8 cellular contexts compared by ENCODE assay signal in genomic region chr7:129188892-129189660, GRCh38. TPM values are rescaled to one million over a fixed set of nuclear protein-coding genes. Genes with fewer than 3 reads are reported as not detected.
DNase-seq lines count a peak whose midpoint lies in the region; ATAC-seq and TF ChIP-seq lines count a peak whose summit lies in the region.

No MANE protein-coding gene starts in this region.

- H3K27ac ChIP-seq in A673 (ENCODE audit: low read depth, low read length, poor library complexity, severe bottlenecking) (peak overlapping the region; percentile 94), iPS-18a (ENCODE audit: low read length) (peak overlapping the region; percentile 13), smooth muscle cell (ENCODE audit: low read depth) (no peak overlapping the region)

- H3K79me2 ChIP-seq in smooth muscle cell (ENCODE audit: low read depth), result peaks cover 49% of the 10 kb centered on the region

- peaks cover 43% of the 10 kb centered on the region for H4K20me1 ChIP-seq in smooth muscle cell (ENCODE audit: low read depth)

- H3K4me2 ChIP-seq in smooth muscle cell, result peak overlapping the region; percentile 93

- H3K4me1 ChIP-seq in A673 (ENCODE audit: insufficient read depth, low read length, poor library complexity, severe bottlenecking), result peaks cover 11% of the 10 kb centered on the region
- peaks cover 12% of the 10 kb centered on the region for H3K4me1 ChIP-seq in iPS-18a (ENCODE audit: control insufficient read depth, low read depth, low read length)
- peaks cover 21% of the 10 kb centered on the region for H3K4me1 ChIP-seq in smooth muscle cell (ENCODE audit: low read depth)

- POLR2A ChIA-PET in A673 (lab: Charles Lee; ENCODE audit: low non-redundant PET), result interaction anchor here (0.7 kb wide), 1 partner anchor 73 kb away, joined by 10 read pairs; no protein-coding TSS in a partner anchor

- H3K36me3 Mint-ChIP-seq in activated naive CD4-positive, alpha-beta T cell treated with anti-CD3 and anti-CD28 coated beads, Interleukin-2, amount 50 U/mL, for 72 hours, result peaks cover 5 to 11% of the 10 kb centered on the region in 2 donors

- CTCF ChIA-PET in A673 (lab: Charles Lee), result interaction anchor here (0.7 kb wide), 1 partner anchor 100 kb away, joined by 5 read pairs; no protein-coding TSS in a partner anchor

- peak overlapping the region; percentile 98 for H2AFZ ChIP-seq in smooth muscle cell (ENCODE audit: low read depth)

- H3K36me3 ChIP-seq in A673 (ENCODE audit: insufficient read depth, low read length, poor library complexity, severe bottlenecking) (no peaks in the 10 kb centered on the region), iPS-18a (ENCODE audit: control insufficient read depth, low read depth, low read length) (no peaks in the 10 kb centered on the region), smooth muscle cell (ENCODE audit: low read depth) (no peaks in the 10 kb centered on the region)

- no TSS peak for BruUV-seq in A673 (replicated peaks; lab: Mats Ljungman, UMichigan)

- H3K27ac Mint-ChIP-seq in activated naive CD4-positive, alpha-beta T cell treated with anti-CD3 and anti-CD28 coated beads, Interleukin-2, amount 50 U/mL, for 72 hours, result no peak overlapping the region

- H3F3A ChIP-seq in smooth muscle cell (ENCODE audit: low read depth), result peaks cover 6% of the 10 kb centered on the region

- no peaks in the 10 kb centered on the region for H3K9me3 Mint-ChIP-seq in activated naive CD4-positive, alpha-beta T cell treated with anti-CD3 and anti-CD28 coated beads, Interleukin-2, amount 50 U/mL, for 72 hours

- H3K9me3 ChIP-seq in A673 (ENCODE audit: low read depth, low read length, poor library complexity, severe bottlenecking), result no peaks in the 10 kb centered on the region
- no peaks in the 10 kb centered on the region for H3K9me3 ChIP-seq in iPS-18a (ENCODE audit: control insufficient read depth, low read depth, low read length)
- no peaks in the 10 kb centered on the region for H3K9me3 ChIP-seq in smooth muscle cell (replicated peaks; ENCODE audit: low read depth)

- DNase-seq in A673 (ENCODE audit: low spot score) (no peak), smooth muscle cell (lab: John Stamatoyannopoulos, UW; ENCODE audit: unreplicated experiment) (no peak), superior temporal gyrus (ENCODE audit: extremely low spot score) (no peak), middle frontal gyrus (ENCODE audit: extremely low spot score, low spot score) (no peak), NCI-H1092 (lab: John Stamatoyannopoulos, UW) (no peak)
- no peak for DNase-seq in activated naive CD4-positive, alpha-beta T cell treated with anti-CD3 and anti-CD28 coated beads, Interleukin-2, amount 50 U/mL, for 72 hours (ENCODE audit: low spot score in 2 of 2)

- no peak for TF ChIP-seq CTCF in A673 (conservative IDR thresholded peaks at IDR 0.05; ENCODE audit: low read depth, low read length)
- TF ChIP-seq CTCF in smooth muscle cell (IDR thresholded peaks at IDR 0.05; ENCODE audit: borderline replicate concordance, insufficient read depth, poor library complexity, severe bottlenecking), result no peak

- under 1% methylated on average over 31 of the region's 83 CpGs for WGBS in smooth muscle cell (ENCODE audit: low lambda C conversion rate)

- intact Hi-C loops in A673 (cut with micrococcal nuclease; ENCODE audit: unreplicated experiment), result no loop called here

- H3K27me3 ChIP-seq in A673 (replicated peaks; ENCODE audit: insufficient read depth, low read depth, low read length, poor library complexity), result no peaks in the 10 kb centered on the region
- H3K27me3 ChIP-seq in iPS-18a (ENCODE audit: control insufficient read depth, insufficient read depth, low read length), result peaks cover 22% of the 10 kb centered on the region
- no peaks in the 10 kb centered on the region for H3K27me3 ChIP-seq in smooth muscle cell (ENCODE audit: low read depth)

- peak; percentile 42 for ATAC-seq in GM18498 (IDR thresholded peaks at IDR 0.05; ENCODE audit: unreplicated experiment)
- ATAC-seq in activated naive CD4-positive, alpha-beta T cell treated with anti-CD3 and anti-CD28 coated beads, Interleukin-2, amount 50 U/mL, for 72 hours, result peak; percentile 45 to 50

- H3K4me3 ChIP-seq in A673 (ENCODE audit: low read depth, low read length, poor library complexity, severe bottlenecking) (peak overlapping the region; percentile 83), iPS-18a (ENCODE audit: low read length) (peak overlapping the region; percentile 85), smooth muscle cell (peak overlapping the region; percentile 98)

- H3K9ac ChIP-seq in iPS-18a (ENCODE audit: low read length) (peak overlapping the region; percentile 89), smooth muscle cell (ENCODE audit: low read depth) (peak overlapping the region; percentile 83)

RNA-seq across cellular contexts. Expression of gene SMO, which starts 0.6 kb away (rescaled TPM):
- total RNA-seq in A673 (2021) (40.3 and 40.8 TPM in 2 replicates), smooth muscle cell (23.6 and 30.6 TPM in 2 replicates)
- under 1 TPM; 0.07 to 0.84 TPM for total RNA-seq in activated naive CD4-positive, alpha-beta T cell treated with anti-CD3 and anti-CD28 coated beads, Interleukin-2, amount 50 U/mL, for 72 hours
- 21.0 and 25.8 TPM in 2 replicates for polyA plus RNA-seq in smooth muscle cell

RNA-seq across cellular contexts. Expression of gene AHCYL2, which starts 35.8 kb away (rescaled TPM):
- total RNA-seq in A673 (2021) (27.2 and 35.2 TPM in 2 replicates), smooth muscle cell (7.3 and 10.8 TPM in 2 replicates)
- total RNA-seq in activated naive CD4-positive, alpha-beta T cell treated with anti-CD3 and anti-CD28 coated beads, Interleukin-2, amount 50 U/mL, for 72 hours, result 10 to 100 TPM; 14.3 to 51.9 TPM
- 5.4 and 6.3 TPM in 2 replicates for polyA plus RNA-seq in smooth muscle cell

RNA-seq across cellular contexts. Expression of gene TSPAN33, which starts 44.6 kb away (rescaled TPM):
- 1.6 and 3.5 TPM in 2 replicates for total RNA-seq in A673 (2021)
- total RNA-seq in activated naive CD4-positive, alpha-beta T cell treated with anti-CD3 and anti-CD28 coated beads, Interleukin-2, amount 50 U/mL, for 72 hours, result 1 to 10 TPM; 4.2 to 8.1 TPM
- total RNA-seq in smooth muscle cell, result 2.0 and 2.8 TPM in 2 replicates
- polyA plus RNA-seq in smooth muscle cell, result 1.6 and 2.4 TPM in 2 replicates

Comparison
In these comparisons a context has a peak if more than half of its experiments do, and no peak if none do; other contexts are left out.
1. RNA of gene SMO, which starts 0.6 kb away (total RNA-seq): 40.3 to 40.8 TPM in A673 and 23.6 to 30.6 TPM in smooth muscle cell; 0.07 to 0.84 TPM in activated naive CD4-positive, alpha-beta T cell treated with anti-CD3 and anti-CD28 coated beads, Interleukin-2, amount 50 U/mL, for 72 hours; every median in the first group is over 10 times any median in the second.
2. Peak in every context shown above with its lines, with median percentiles within 50 percentile points of each other: H3K4me3 ChIP-seq.